In genomic region chr6:11890849-11891248, GRCh38 we compare ENCODE assay signal across 1 cellular context.
TF ChIP-seq lines count a peak whose summit lies in the region.

No MANE protein-coding gene starts in this region.

TF ChIP-seq in K562, 482 proteins besides CTCF, POLR2A, EP300 and RAD21 (continued from another document):
- TF ChIP-seq E2F4 (CRISPR knock-in tag; IDR thresholded peaks at IDR 0.05; ENCODE audit: low read depth) (no peak), ZNF644 (tag; IDR thresholded peaks at IDR 0.05; ENCODE audit: low read depth) (no peak), ZNF253 (CRISPR knock-in tag; conservative IDR thresholded peaks at IDR 0.05) (no peak), CREB3L1 (IDR thresholded peaks at IDR 0.05; ENCODE audit: borderline replicate concordance, low read depth) (no peak), STAT5A (IDR thresholded peaks at IDR 0.05; ENCODE audit: borderline replicate concordance, low read length) (no peak), ZKSCAN3 (CRISPR knock-in tag; IDR thresholded peaks at IDR 0.05) (no peak), PREB (CRISPR knock-in tag; IDR thresholded peaks at IDR 0.05) (no peak), CBX5 (IDR thresholded peaks at IDR 0.05; ENCODE audit: borderline replicate concordance, low read depth) (no peak), NR2F6 (CRISPR knock-in tag; IDR thresholded peaks at IDR 0.05) (no peak), FOXM1 (IDR thresholded peaks at IDR 0.05; ENCODE audit: low read depth) (no peak), FOXM1 (CRISPR knock-in tag; IDR thresholded peaks at IDR 0.05; ENCODE audit: low read depth) (no peak), BCLAF1 (IDR thresholded peaks at IDR 0.05; ENCODE audit: borderline replicate concordance in 1 of 2, control insufficient read depth in 1 of 2, low read depth in 2 of 2, low read length in 1 of 2) (no peak), CHCHD3 (CRISPR knock-in tag; IDR thresholded peaks at IDR 0.05) (no peak), SREBF2 (CRISPR knock-in tag; IDR thresholded peaks at IDR 0.05) (no peak), RBM22 (IDR thresholded peaks at IDR 0.05; ENCODE audit: low read depth, low read length, poor library complexity, severe bottlenecking) (no peak), SLC30A9 (CRISPR knock-in tag; IDR thresholded peaks at IDR 0.05) (no peak)
